Comparison of ENCODE assay signal across 8 cellular contexts in the genomic region with DNA sequence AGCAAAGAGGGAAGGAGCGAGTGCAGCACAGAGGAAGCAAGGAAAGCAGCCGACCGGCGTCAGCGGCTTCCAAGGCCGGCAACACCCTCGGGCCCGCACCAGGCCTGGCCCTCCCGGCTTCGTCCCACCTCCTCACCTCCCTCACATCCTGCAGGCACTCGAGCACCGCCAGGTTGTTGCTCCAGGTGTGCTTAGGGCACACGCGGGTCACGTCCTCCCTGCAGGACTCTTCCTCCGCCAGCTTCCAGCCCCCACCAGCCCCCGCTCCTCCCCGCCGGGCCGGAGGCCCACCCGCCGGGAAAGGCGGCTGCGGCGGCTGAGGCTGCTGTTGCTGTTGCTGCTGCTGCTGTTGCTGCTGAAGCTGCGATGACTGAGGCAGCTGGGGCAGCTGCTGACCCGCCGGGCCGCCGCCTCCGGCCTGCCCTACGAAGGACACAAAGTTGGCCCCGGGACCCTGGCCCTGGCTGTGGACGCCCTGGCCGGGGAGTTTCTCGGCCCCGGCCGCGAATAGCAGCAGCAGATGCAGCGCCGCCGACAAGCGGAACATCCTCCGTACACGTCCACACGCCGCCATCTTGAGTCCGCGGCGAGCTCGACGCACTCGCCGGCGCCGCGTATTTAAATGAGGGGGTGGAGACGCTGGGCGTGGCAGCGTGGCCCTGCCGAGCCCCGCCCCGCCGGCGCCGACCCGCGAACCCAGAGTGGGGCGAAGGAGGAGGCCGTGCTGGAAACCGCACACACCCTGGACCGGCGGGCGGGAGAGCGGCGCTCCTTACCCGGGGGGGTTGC. TPM values are rescaled to one million over a fixed set of nuclear protein-coding genes. Genes with fewer than 3 reads are reported as not detected.
A peak's percentile ranks its signal among the peaks of the same experiment; 100 is the strongest.
DNase-seq lines count a peak whose midpoint lies in the region; ATAC-seq, FAIRE-seq and TF ChIP-seq lines count a peak whose summit lies in the region.

Gene GLG1 (minus strand): TSS at position 594 of the 789 bp plus-strand sequence. CDS start 20 bp downstream, at position 574.

- peak; percentile 67 for DNase-seq in 8988T
- peak; percentile 91 for DNase-seq in NCI-H2171 treated with DMSO at 0.1 percent for 48 hours (lab: John Stamatoyannopoulos, UW)
- peak; percentile 89 for DNase-seq in WERI-Rb-1
- peak; percentile 78 to 81 for DNase-seq in breast epithelium (ENCODE audit: low spot score in 2 of 2)
- DNase-seq in iPS-NIHi11 (ENCODE audit: low spot score): peak; percentile 91
- peak; percentile 93 for DNase-seq in small intestine

- peaks cover 2% of the 10 kb centered on the region; the same call in 1 of the 2 replicates for H3K36me3 ChIP-seq in WERI-Rb-1
- no peaks in the 10 kb centered on the region for H3K36me3 ChIP-seq in breast epithelium
- no peaks in the 10 kb centered on the region for H3K36me3 ChIP-seq in small intestine (ENCODE audit: control insufficient read depth in 2 of 2, insufficient read depth in 2 of 2, low read length in 2 of 2)

- no peak for FAIRE-seq in small intestine (lab: Jason Lieb, UNC)

- peak within 1 kb of the TSS; percentile 95 for H3K4me3 ChIP-seq in WERI-Rb-1 (ENCODE audit: low read depth, low read length)
- H3K4me3 ChIP-seq in breast epithelium: peak within 1 kb of the TSS; percentile 84 to 98 (median 89)
- H3K4me3 ChIP-seq in small intestine (ENCODE audit: low read depth in 1 of 2, low read length in 2 of 2): peak within 1 kb of the TSS; percentile 71 to 85

- peak; percentile 81 for TF ChIP-seq POLR2A in breast epithelium (IDR thresholded peaks at IDR 0.05)

- intact Hi-C loops in breast epithelium (cut with DNase I; ENCODE audit: low total_unique reads): no loop called here

- H3K27ac ChIP-seq in WERI-Rb-1: peak within 1 kb of the TSS; percentile 93
- H3K27ac ChIP-seq in breast epithelium: peak within 1 kb of the TSS; percentile 95 to 96
- peak within 1 kb of the TSS; percentile 94 to 95 for H3K27ac ChIP-seq in small intestine (ENCODE audit: low read depth in 1 of 2, low read length in 1 of 2)

- H3K9me3 ChIP-seq in WERI-Rb-1 (ENCODE audit: severe bottlenecking) (no peaks in the 10 kb centered on the region), breast epithelium (no peaks in the 10 kb centered on the region), small intestine (ENCODE audit: control insufficient read depth, low read depth) (no peaks in the 10 kb centered on the region)

- peaks cover 0 to 15% of the 10 kb centered on the region in 2 donors for H3K4me1 ChIP-seq in breast epithelium
- peaks cover 2 to 14% of the 10 kb centered on the region in 2 donors for H3K4me1 ChIP-seq in small intestine (ENCODE audit: control insufficient read depth in 2 of 2, insufficient read depth in 1 of 2, low read depth in 1 of 2, low read length in 1 of 2)

- H3K27me3 ChIP-seq in WERI-Rb-1 (ENCODE audit: insufficient read depth, low read depth, severe bottlenecking) (no peaks in the 10 kb centered on the region), breast epithelium (no peaks in the 10 kb centered on the region), small intestine (ENCODE audit: control insufficient read depth in 2 of 2, insufficient read depth in 2 of 2, low read length in 2 of 2) (no peaks in the 10 kb centered on the region)

- TF ChIP-seq CTCF in WERI-Rb-1 (IDR thresholded peaks at IDR 0.05; ENCODE audit: low read depth, low read length) (no peak), breast epithelium (IDR thresholded peaks at IDR 0.05) (peak in 1 of 3 donors; percentile 9)

- ATAC-seq in GM18520 (IDR thresholded peaks at IDR 0.05; ENCODE audit: unreplicated experiment) (peak; percentile 90), HG03060 (IDR thresholded peaks at IDR 0.05; ENCODE audit: low read depth, unreplicated experiment) (peak; percentile 77)

- WGBS in small intestine, 3 donors: 0 to 1% (median 0%) methylated on average over 61 to 77 of the region's 77 CpGs

RNA-seq across cellular contexts. Expression of gene GLG1, which starts in this region (rescaled TPM):
- total RNA-seq in breast epithelium: 100 to 1,000 TPM; 116 to 197 (median 123) TPM
- 10 to 100 TPM; 12.2 to 42.9 (median 13.4) TPM for polyA plus RNA-seq in small intestine

Comparison
In these comparisons a context has a peak if more than half of its experiments do, and no peak if none do; other contexts are left out.
1. Peak in every context shown above with its lines: DNase-seq, ATAC-seq, H3K4me3 ChIP-seq and H3K27ac ChIP-seq.